Comparison of ENCODE assay signal across 1 cellular context in genomic region chr11:32386770-32387377, GRCh38.
A peak's percentile ranks its signal among the peaks of the same experiment; 100 is the strongest.
TF ChIP-seq lines count a peak whose summit lies in the region.

No MANE protein-coding gene starts in this region.

TF ChIP-seq in SK-N-SH, 30 proteins besides CTCF, POLR2A, EP300 and RAD21 (continued from another document):
- TF ChIP-seq, protein P1, sequence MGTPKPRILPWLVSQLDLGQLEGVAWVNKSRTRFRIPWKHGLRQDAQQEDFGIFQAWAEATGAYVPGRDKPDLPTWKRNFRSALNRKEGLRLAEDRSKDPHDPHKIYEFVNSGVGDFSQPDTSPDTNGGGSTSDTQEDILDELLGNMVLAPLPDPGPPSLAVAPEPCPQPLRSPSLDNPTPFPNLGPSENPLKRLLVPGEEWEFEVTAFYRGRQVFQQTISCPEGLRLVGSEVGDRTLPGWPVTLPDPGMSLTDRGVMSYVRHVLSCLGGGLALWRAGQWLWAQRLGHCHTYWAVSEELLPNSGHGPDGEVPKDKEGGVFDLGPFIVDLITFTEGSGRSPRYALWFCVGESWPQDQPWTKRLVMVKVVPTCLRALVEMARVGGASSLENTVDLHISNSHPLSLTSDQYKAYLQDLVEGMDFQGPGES (IDR thresholded peaks at IDR 0.05; ENCODE audit: low read depth, low read length), result no peak
- TF ChIP-seq JUND (IDR thresholded peaks at IDR 0.05) (peak; percentile 85), NFIC (IDR thresholded peaks at IDR 0.05; ENCODE audit: borderline replicate concordance) (peak; percentile 71), USF1 (IDR thresholded peaks at IDR 0.05; ENCODE audit: borderline replicate concordance, low read depth) (no peak), POLR2AphosphoS5 (IDR thresholded peaks at IDR 0.05; ENCODE audit: low read depth, low read length) (peak; percentile 70; the same call in 1 of the 2 replicates), RXRA (IDR thresholded peaks at IDR 0.05; ENCODE audit: borderline replicate concordance, low read depth) (peak; percentile 27; the same call in 1 of the 2 replicates), RCOR1 (IDR thresholded peaks at IDR 0.05; ENCODE audit: low read length) (no peak), FOXJ3 (CRISPR knock-in tag; IDR thresholded peaks at IDR 0.05) (no peak), TAF1 (IDR thresholded peaks at IDR 0.05; ENCODE audit: borderline replicate concordance, low read depth, low read length) (no peak), MXI1 (IDR thresholded peaks at IDR 0.05; ENCODE audit: low read depth, low read length) (0 out of 2 replicates have a peak, but pooled peaks have one; percentile 30), TCF12 (IDR thresholded peaks at IDR 0.05) (peak; percentile 96), RFX5 (IDR thresholded peaks at IDR 0.05; ENCODE audit: low read length) (no peak), GATA2 (CRISPR knock-in tag; IDR thresholded peaks at IDR 0.05) (peak; percentile 13; the same call in 1 of the 2 replicates), EZH2phosphoT487 (IDR thresholded peaks at IDR 0.05; ENCODE audit: borderline replicate concordance, low read depth) (no peak), FOSL2 (IDR thresholded peaks at IDR 0.05; ENCODE audit: borderline replicate concordance, low read depth) (peak; percentile 88)
